ENCODE assay signal across 9 cellular contexts in the genomic region with DNA sequence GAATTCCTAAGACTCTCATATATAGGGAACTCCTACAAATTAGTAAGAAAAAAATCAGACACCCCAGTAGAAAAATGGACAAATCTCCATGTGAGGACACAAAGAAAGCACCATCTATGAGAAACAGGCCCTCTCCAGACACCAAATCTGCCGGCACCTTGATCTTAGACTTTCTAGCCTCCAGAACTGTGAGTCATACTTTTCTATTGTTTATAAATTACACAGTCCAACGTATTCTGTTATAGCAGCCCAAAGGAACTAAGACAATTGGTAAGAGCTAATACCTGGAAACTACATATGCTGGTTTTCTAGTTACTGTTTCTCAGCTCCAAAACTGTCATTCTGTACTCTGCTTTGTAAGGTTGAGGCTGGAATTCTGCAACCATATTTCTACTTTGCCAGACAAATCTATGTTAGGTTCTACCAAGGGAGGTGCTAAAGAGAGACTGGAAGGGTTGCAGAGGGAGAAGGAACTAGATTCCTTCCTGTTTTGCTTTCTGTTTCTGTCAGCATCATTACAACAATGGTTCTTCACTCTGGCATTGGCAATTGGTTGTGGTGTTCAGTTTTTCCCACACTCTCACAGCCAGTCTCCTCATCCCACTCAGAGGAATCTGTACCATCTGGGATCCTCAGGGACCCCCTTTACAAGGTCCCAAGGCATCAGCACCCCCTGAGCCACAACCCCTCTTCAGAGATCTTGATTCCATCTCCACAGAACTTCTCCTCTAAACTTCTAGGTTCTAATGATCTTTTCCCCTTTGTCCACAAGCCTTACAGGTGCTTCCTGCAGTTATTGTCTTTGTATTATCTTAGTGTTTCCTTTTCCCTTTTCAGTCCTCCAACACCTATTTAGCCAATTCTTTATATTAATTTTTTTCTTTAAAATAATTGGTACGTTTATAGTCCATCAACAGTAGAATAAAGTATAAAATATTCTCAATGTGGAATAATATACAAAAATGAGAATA. TPM values are rescaled to one million over a fixed set of nuclear protein-coding genes. Genes with fewer than 3 reads are reported as not detected.
DNase-seq lines count a peak whose midpoint lies in the region; ATAC-seq and TF ChIP-seq lines count a peak whose summit lies in the region.
"Had no signal": no experiment of that assay in that cellular context is flagged by ENCODE, and none has a peak within 500 bp of the region (broad histone marks: within the 10 kb centered on the region; RNA-seq: fewer than 3 reads in every experiment).

No MANE protein-coding gene starts in this region.

- no peaks in the 10 kb centered on the region for H3K36me3 Mint-ChIP-seq in natural killer cell treated with Interleukin-12 subunit alpha and Interleukin-12 subunit beta and Interleukin-15 and Interleukin-18, amount 100 ng/mL, for 72 hours
- H3K36me3 Mint-ChIP-seq in natural killer cell (no peaks in the 10 kb centered on the region), osteocyte (ENCODE audit: unreplicated experiment) (no peaks in the 10 kb centered on the region)
- no peaks in the 10 kb centered on the region for H3K36me3 Mint-ChIP-seq in CD8-positive, alpha-beta T cell

- H3K27ac ChIP-seq in CD8-positive, alpha-beta T cell (ENCODE audit: low read depth, low read length), result no peak overlapping the region
- H3K27ac ChIP-seq: C4-2B had no signal

- intact Hi-C loops in natural killer cell (cut with micrococcal nuclease), result no loop called here
- intact Hi-C loops in CD8-positive, alpha-beta T cell (cut with DNase I, micrococcal nuclease), result no loop called here

- no peaks in the 10 kb centered on the region for H3K9me3 Mint-ChIP-seq in natural killer cell treated with Interleukin-12 subunit alpha and Interleukin-12 subunit beta and Interleukin-15 and Interleukin-18, amount 100 ng/mL, for 72 hours
- H3K9me3 Mint-ChIP-seq in natural killer cell, result no peaks in the 10 kb centered on the region
- H3K9me3 Mint-ChIP-seq in CD8-positive, alpha-beta T cell, result no peaks in the 10 kb centered on the region
- no peaks in the 10 kb centered on the region for H3K9me3 Mint-ChIP-seq in osteocyte (ENCODE audit: unreplicated experiment)

- peak; percentile 74 to 81 for ATAC-seq in natural killer cell treated with Interleukin-12 subunit alpha and Interleukin-12 subunit beta and Interleukin-15 and Interleukin-18, amount 100 ng/mL, for 72 hours
- ATAC-seq in natural killer cell, result no peak
- ATAC-seq in CD8-positive, alpha-beta T cell, result no peak

- H3K36me3 ChIP-seq in CD8-positive, alpha-beta T cell (ENCODE audit: insufficient read depth, low read length), result no peaks in the 10 kb centered on the region

- no peaks in the 10 kb centered on the region for H3K27me3 Mint-ChIP-seq in natural killer cell treated with Interleukin-12 subunit alpha and Interleukin-12 subunit beta and Interleukin-15 and Interleukin-18, amount 100 ng/mL, for 72 hours
- H3K27me3 Mint-ChIP-seq in natural killer cell (ENCODE audit: low read depth in 2 of 2), result no peaks in the 10 kb centered on the region
- H3K27me3 Mint-ChIP-seq in CD8-positive, alpha-beta T cell (ENCODE audit: low read depth), result no peaks in the 10 kb centered on the region
- peaks cover 2% of the 10 kb centered on the region for H3K27me3 Mint-ChIP-seq in osteocyte (ENCODE audit: unreplicated experiment)

- DNase-seq in natural killer cell treated with Interleukin-12 subunit alpha and Interleukin-12 subunit beta and Interleukin-15 and Interleukin-18, amount 100 ng/mL, for 72 hours (ENCODE audit: low spot score), result no peak
- DNase-seq in natural killer cell (no peak), KBM-7 (peak; percentile 40), choroid plexus epithelial cell (ENCODE audit: low read depth) (peak; percentile 51), NCI-H1105 (lab: John Stamatoyannopoulos, UW) (no peak), ureter (ENCODE audit: low spot score) (no peak), osteocyte (ENCODE audit: extremely low spot score, unreplicated experiment) (no peak)
- DNase-seq in CD8-positive, alpha-beta T cell, result no peak

- in situ Hi-C loops in KBM-7 (cut with MboI; ENCODE audit: low pct_unique_long_range_greater_than_20kb, low sequenced_read_pairs), result no loop called here

- peak overlapping the region; percentile 3 to 10 for H3K27ac Mint-ChIP-seq in natural killer cell treated with Interleukin-12 subunit alpha and Interleukin-12 subunit beta and Interleukin-15 and Interleukin-18, amount 100 ng/mL, for 72 hours
- H3K27ac Mint-ChIP-seq in natural killer cell, result no peak overlapping the region
- H3K27ac Mint-ChIP-seq in CD8-positive, alpha-beta T cell, result no peak overlapping the region
- no peak overlapping the region for H3K27ac Mint-ChIP-seq in osteocyte (ENCODE audit: unreplicated experiment)

- POLR2A ChIA-PET in CD8-positive, alpha-beta T cell (lab: Charles Lee), result no interaction called here

- H3K4me1 Mint-ChIP-seq in natural killer cell treated with Interleukin-12 subunit alpha and Interleukin-12 subunit beta and Interleukin-15 and Interleukin-18, amount 100 ng/mL, for 72 hours (ENCODE audit: low read depth in 2 of 2), result peaks cover 7 to 10% of the 10 kb centered on the region in 2 donors
- H3K4me1 Mint-ChIP-seq in natural killer cell, result no peaks in the 10 kb centered on the region
- H3K4me1 Mint-ChIP-seq in CD8-positive, alpha-beta T cell (ENCODE audit: low read depth), result no peaks in the 10 kb centered on the region
- H3K4me1 Mint-ChIP-seq in osteocyte (ENCODE audit: unreplicated experiment), result peaks cover 2% of the 10 kb centered on the region

- TF ChIP-seq CTCF in natural killer cell (IDR thresholded peaks at IDR 0.05) (no peak), choroid plexus epithelial cell (conservative IDR thresholded peaks at IDR 0.05; ENCODE audit: low read depth, low read length) (no peak), osteocyte (IDR thresholded peaks at IDR 0.05) (no peak)
- no peak for TF ChIP-seq CTCF in CD8-positive, alpha-beta T cell (IDR thresholded peaks at IDR 0.05)

- no peaks in the 10 kb centered on the region for H3K4me1 ChIP-seq in CD8-positive, alpha-beta T cell (ENCODE audit: insufficient read depth, low read length)

- no peaks in the 10 kb centered on the region for H3K9me3 ChIP-seq in CD8-positive, alpha-beta T cell (ENCODE audit: low read length)

- peak overlapping the region; percentile 55 for H3K4me3 Mint-ChIP-seq in natural killer cell treated with Interleukin-12 subunit alpha and Interleukin-12 subunit beta and Interleukin-15 and Interleukin-18, amount 100 ng/mL, for 72 hours
- H3K4me3 Mint-ChIP-seq in natural killer cell (no peak overlapping the region), osteocyte (ENCODE audit: unreplicated experiment) (no peak overlapping the region)
- no peak overlapping the region for H3K4me3 Mint-ChIP-seq in CD8-positive, alpha-beta T cell

- no peaks in the 10 kb centered on the region for H3K27me3 ChIP-seq in CD8-positive, alpha-beta T cell (ENCODE audit: insufficient read depth, low read length)

- no peak overlapping the region for H3K4me3 ChIP-seq in choroid plexus epithelial cell (ENCODE audit: low read depth, low read length)
- H3K4me3 ChIP-seq in CD8-positive, alpha-beta T cell (ENCODE audit: low read depth, low read length), result no peak overlapping the region

- CTCF ChIA-PET in CD8-positive, alpha-beta T cell (lab: Charles Lee), result interaction anchor here (1.7 kb wide), 1 partner anchor 10 kb away, joined by 7 read pairs; no protein-coding TSS in a partner anchor

RNA-seq across cellular contexts. Expression of gene FAM241A, which starts 35.5 kb away (rescaled TPM):
- total RNA-seq in natural killer cell treated with Interleukin-12 subunit alpha and Interleukin-12 subunit beta and Interleukin-15 and Interleukin-18, amount 100 ng/mL, for 72 hours, result 10 to 100 TPM in 1 of 2 donors, 1 to 10 TPM in 1; 4.3 to 16.0 TPM
- total RNA-seq in natural killer cell, result under 1 TPM; 0.36 to 0.75 (median 0.40) TPM
- total RNA-seq in CD8-positive, alpha-beta T cell, result under 1 TPM; 0.67 to 0.90 TPM
- 5.1 TPM for total RNA-seq in ureter
- 0.18 and 0.19 TPM in 2 replicates for total RNA-seq in osteocyte

Comparison
In these comparisons a context has a peak if more than half of its experiments do, and no peak if none do; other contexts are left out.
1. ATAC-seq: peak in natural killer cell treated with Interleukin-12 subunit alpha and Interleukin-12 subunit beta and Interleukin-15 and Interleukin-18, amount 100 ng/mL, for 72 hours (2 of 2); none in natural killer cell (0 of 3) and CD8-positive, alpha-beta T cell (single experiment).
2. H3K27ac Mint-ChIP-seq: peak in natural killer cell treated with Interleukin-12 subunit alpha and Interleukin-12 subunit beta and Interleukin-15 and Interleukin-18, amount 100 ng/mL, for 72 hours (2 of 2); none in natural killer cell (0 of 2), CD8-positive, alpha-beta T cell (single experiment) and osteocyte (single experiment).
3. DNase-seq: peak in KBM-7 (single experiment) and choroid plexus epithelial cell (single experiment); none in natural killer cell treated with Interleukin-12 subunit alpha and Interleukin-12 subunit beta and Interleukin-15 and Interleukin-18, amount 100 ng/mL, for 72 hours (single experiment), natural killer cell (single experiment), NCI-H1105 (single experiment), CD8-positive, alpha-beta T cell (0 of 7), ureter (single experiment) and osteocyte (single experiment).